1 cellular context compared by ENCODE assay signal in the genomic region with DNA sequence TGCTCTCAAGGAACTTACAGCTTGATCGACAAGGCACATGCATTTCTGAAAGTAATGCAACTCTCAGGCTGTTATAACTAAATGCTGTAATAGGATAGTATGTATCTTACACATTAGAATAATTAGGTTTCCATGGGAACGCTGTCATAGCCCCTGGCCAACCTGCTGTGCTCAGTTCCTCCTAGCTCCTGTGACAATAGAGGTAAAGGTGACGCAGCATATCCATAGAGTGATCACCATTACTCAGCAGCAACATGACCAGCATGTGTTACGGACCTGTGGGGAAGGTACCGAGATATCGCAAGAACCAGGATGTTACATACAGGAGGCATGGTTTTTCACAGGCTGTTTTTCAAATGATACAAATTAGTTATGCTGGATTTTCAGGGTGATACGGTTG.
TF ChIP-seq lines count a peak whose summit lies in the region.

No MANE protein-coding gene starts in this region.

TF ChIP-seq in Ishikawa, 13 proteins besides CTCF, POLR2A, EP300 and RAD21 (continued from another document):
- no peak for TF ChIP-seq NFIC (IDR thresholded peaks at IDR 0.05)
- no peak for TF ChIP-seq CREB1 (IDR thresholded peaks at IDR 0.05; ENCODE audit: low read depth)
- TF ChIP-seq TAF1 (IDR thresholded peaks at IDR 0.05; ENCODE audit: low read depth) = no peak
- TF ChIP-seq CEBPB (IDR thresholded peaks at IDR 0.05) = 0 out of 2 replicates have a peak, but pooled peaks have one; percentile 23
- peak; percentile 47; the same call in 1 of the 2 replicates for TF ChIP-seq TCF12 (IDR thresholded peaks at IDR 0.05; ENCODE audit: low read depth)
- TF ChIP-seq, protein P1, sequence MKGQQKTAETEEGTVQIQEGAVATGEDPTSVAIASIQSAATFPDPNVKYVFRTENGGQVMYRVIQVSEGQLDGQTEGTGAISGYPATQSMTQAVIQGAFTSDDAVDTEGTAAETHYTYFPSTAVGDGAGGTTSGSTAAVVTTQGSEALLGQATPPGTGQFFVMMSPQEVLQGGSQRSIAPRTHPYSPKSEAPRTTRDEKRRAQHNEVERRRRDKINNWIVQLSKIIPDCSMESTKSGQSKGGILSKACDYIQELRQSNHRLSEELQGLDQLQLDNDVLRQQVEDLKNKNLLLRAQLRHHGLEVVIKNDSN (IDR thresholded peaks at IDR 0.05) = peak; percentile 28; the same call in 1 of the 2 replicates
- TF ChIP-seq, protein P2, sequence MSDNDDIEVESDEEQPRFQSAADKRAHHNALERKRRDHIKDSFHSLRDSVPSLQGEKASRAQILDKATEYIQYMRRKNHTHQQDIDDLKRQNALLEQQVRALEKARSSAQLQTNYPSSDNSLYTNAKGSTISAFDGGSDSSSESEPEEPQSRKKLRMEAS (IDR thresholded peaks at IDR 0.05) = peak; percentile 88
- TF ChIP-seq, protein P3, sequence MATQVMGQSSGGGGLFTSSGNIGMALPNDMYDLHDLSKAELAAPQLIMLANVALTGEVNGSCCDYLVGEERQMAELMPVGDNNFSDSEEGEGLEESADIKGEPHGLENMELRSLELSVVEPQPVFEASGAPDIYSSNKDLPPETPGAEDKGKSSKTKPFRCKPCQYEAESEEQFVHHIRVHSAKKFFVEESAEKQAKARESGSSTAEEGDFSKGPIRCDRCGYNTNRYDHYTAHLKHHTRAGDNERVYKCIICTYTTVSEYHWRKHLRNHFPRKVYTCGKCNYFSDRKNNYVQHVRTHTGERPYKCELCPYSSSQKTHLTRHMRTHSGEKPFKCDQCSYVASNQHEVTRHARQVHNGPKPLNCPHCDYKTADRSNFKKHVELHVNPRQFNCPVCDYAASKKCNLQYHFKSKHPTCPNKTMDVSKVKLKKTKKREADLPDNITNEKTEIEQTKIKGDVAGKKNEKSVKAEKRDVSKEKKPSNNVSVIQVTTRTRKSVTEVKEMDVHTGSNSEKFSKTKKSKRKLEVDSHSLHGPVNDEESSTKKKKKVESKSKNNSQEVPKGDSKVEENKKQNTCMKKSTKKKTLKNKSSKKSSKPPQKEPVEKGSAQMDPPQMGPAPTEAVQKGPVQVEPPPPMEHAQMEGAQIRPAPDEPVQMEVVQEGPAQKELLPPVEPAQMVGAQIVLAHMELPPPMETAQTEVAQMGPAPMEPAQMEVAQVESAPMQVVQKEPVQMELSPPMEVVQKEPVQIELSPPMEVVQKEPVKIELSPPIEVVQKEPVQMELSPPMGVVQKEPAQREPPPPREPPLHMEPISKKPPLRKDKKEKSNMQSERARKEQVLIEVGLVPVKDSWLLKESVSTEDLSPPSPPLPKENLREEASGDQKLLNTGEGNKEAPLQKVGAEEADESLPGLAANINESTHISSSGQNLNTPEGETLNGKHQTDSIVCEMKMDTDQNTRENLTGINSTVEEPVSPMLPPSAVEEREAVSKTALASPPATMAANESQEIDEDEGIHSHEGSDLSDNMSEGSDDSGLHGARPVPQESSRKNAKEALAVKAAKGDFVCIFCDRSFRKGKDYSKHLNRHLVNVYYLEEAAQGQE (IDR thresholded peaks at IDR 0.05; ENCODE audit: low read depth) = no peak
- TF ChIP-seq YY1 (IDR thresholded peaks at IDR 0.05; ENCODE audit: low read depth) = no peak
- no peak for TF ChIP-seq FOXM1 (IDR thresholded peaks at IDR 0.05; ENCODE audit: borderline replicate concordance, low read depth)
- TF ChIP-seq EGR1 (IDR thresholded peaks at IDR 0.05) = no peak
TF ChIP-seq in Ishikawa: peak in this region for 4.
